Comparison of ENCODE assay signal across 8 cellular contexts in genomic region chr13:77345150-77345780, GRCh38. TPM values are rescaled to one million over a fixed set of nuclear protein-coding genes. Genes with fewer than 3 reads are reported as not detected.
DNase-seq lines count a peak whose midpoint lies in the region; ATAC-seq and TF ChIP-seq lines count a peak whose summit lies in the region.

No MANE protein-coding gene starts in this region.

- no peaks in the 10 kb centered on the region for H3K27me3 Mint-ChIP-seq in CD4-positive, alpha-beta memory T cell

- peak overlapping the region; percentile 52 to 79 (median 74) for H3K4me3 Mint-ChIP-seq in CD4-positive, alpha-beta memory T cell

- no peaks in the 10 kb centered on the region for H3K27me3 ChIP-seq in CD4-positive, alpha-beta memory T cell (ENCODE audit: insufficient read depth, low read length)

- DNase-seq in CD4-positive, alpha-beta memory T cell, result peak; percentile 23 to 61 (median 48)
- DNase-seq in SHP77 (lab: John Stamatoyannopoulos, UW) (peak; percentile 22 to 23), head of caudate nucleus (no peak), nucleus accumbens (lab: John Stamatoyannopoulos, UW) (no peak), erythroblast (lab: John Stamatoyannopoulos, UW) (no peak), GOT3 (lab: John Stamatoyannopoulos, UW) (no peak)

- H3K4me1 ChIP-seq in CD4-positive, alpha-beta memory T cell (ENCODE audit: insufficient read depth, low read length), result peaks cover 17% of the 10 kb centered on the region

- peaks cover 9 to 21% (median 15%) of the 10 kb centered on the region in 4 donors for H3K4me1 Mint-ChIP-seq in CD4-positive, alpha-beta memory T cell

- no peak for TF ChIP-seq POLR2A in erythroblast (IDR thresholded peaks at IDR 0.05; ENCODE audit: low read length)

- POLR2A ChIA-PET in CD4-positive, alpha-beta memory T cell (lab: Charles Lee; ENCODE audit: partially characterized antibody), result interaction anchor here (1.0 to 4.5 kb wide), 3 partner anchors 10 to 19 kb away, joined by 5 to 24 read pairs (median 21); partner anchors contain the start of gene MYCBP2

- peak overlapping the region; percentile 39 to 93 (median 86) for H3K27ac Mint-ChIP-seq in CD4-positive, alpha-beta memory T cell

- H3K4me3 ChIP-seq in CD4-positive, alpha-beta memory T cell (ENCODE audit: low read length in 2 of 2), result no peak overlapping the region

- intact Hi-C loops in CD4-positive, alpha-beta memory T cell (cut with micrococcal nuclease), result loop anchor here (1.0 kb wide), 1 partner anchor 16 kb away; no protein-coding TSS in a partner anchor
- intact Hi-C loops in head of caudate nucleus (cut with DNase I), result no loop called here

- CTCF ChIA-PET in CD4-positive, alpha-beta memory T cell (lab: Charles Lee; ENCODE audit: partially characterized antibody), result interaction anchor here (0.6 to 1.8 kb wide), 5 partner anchors 15 to 73 kb away, joined by 3 to 12 read pairs (median 3); partner anchors contain the start of gene MYCBP2

- peak; percentile 51 for ATAC-seq in GM19397 (IDR thresholded peaks at IDR 0.05; ENCODE audit: unreplicated experiment)
- peak; percentile 60 for ATAC-seq in HG03439 (IDR thresholded peaks at IDR 0.05; ENCODE audit: unreplicated experiment)

- no peaks in the 10 kb centered on the region for H3K36me3 ChIP-seq in CD4-positive, alpha-beta memory T cell (ENCODE audit: insufficient read depth, low read length)

- H3K36me3 Mint-ChIP-seq in CD4-positive, alpha-beta memory T cell, result no peaks in the 10 kb centered on the region

- no peaks in the 10 kb centered on the region for H3K9me3 ChIP-seq in CD4-positive, alpha-beta memory T cell (ENCODE audit: control insufficient read depth in 1 of 2, low read length in 2 of 2)

- peak overlapping the region; percentile 30 for H3K27ac ChIP-seq in CD4-positive, alpha-beta memory T cell (ENCODE audit: low read depth, low read length)

- no peaks in the 10 kb centered on the region for H3K9me3 Mint-ChIP-seq in CD4-positive, alpha-beta memory T cell

RNA-seq across cellular contexts. Expression of gene MYCBP2, which starts 18.4 kb away (rescaled TPM):
- 100 to 1,000 TPM; 189 to 197 TPM for total RNA-seq in CD4-positive, alpha-beta memory T cell
- 10 to 100 TPM; 13.3 to 48.3 TPM for polyA plus RNA-seq in CD4-positive, alpha-beta memory T cell

Comparison
In these comparisons a context has a peak if more than half of its experiments do, and no peak if none do; other contexts are left out.
1. DNase-seq: peak in CD4-positive, alpha-beta memory T cell (5 of 5) and SHP77 (2 of 2); none in head of caudate nucleus (0 of 42), nucleus accumbens (0 of 56), erythroblast (0 of 2) and GOT3 (single experiment).